1 cellular context compared by ENCODE assay signal in the genomic region with DNA sequence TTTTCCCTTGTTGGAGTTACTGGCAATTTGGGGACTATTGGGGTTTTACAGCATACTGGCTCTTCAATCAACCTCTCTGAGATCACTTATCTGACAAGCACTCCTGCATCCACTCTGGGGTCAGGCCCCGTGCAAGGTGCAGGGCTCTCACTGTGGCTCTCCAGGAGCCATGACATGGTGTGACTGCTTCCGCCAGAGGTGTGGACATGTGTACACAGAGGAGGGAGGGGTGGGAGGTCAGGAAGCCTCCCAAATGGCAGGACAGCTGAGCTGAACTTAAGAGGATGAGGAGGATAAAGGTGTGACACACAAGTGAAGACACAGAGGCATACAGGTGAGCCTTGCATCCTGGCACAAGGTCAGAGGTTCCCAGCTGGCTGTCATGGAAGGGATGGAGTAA.
TF ChIP-seq lines count a peak whose summit lies in the region.

No MANE protein-coding gene starts in this region.

TF ChIP-seq in GM23338, 12 proteins besides CTCF, POLR2A, EP300 and RAD21 (continued from another document):
- TF ChIP-seq, protein P1, sequence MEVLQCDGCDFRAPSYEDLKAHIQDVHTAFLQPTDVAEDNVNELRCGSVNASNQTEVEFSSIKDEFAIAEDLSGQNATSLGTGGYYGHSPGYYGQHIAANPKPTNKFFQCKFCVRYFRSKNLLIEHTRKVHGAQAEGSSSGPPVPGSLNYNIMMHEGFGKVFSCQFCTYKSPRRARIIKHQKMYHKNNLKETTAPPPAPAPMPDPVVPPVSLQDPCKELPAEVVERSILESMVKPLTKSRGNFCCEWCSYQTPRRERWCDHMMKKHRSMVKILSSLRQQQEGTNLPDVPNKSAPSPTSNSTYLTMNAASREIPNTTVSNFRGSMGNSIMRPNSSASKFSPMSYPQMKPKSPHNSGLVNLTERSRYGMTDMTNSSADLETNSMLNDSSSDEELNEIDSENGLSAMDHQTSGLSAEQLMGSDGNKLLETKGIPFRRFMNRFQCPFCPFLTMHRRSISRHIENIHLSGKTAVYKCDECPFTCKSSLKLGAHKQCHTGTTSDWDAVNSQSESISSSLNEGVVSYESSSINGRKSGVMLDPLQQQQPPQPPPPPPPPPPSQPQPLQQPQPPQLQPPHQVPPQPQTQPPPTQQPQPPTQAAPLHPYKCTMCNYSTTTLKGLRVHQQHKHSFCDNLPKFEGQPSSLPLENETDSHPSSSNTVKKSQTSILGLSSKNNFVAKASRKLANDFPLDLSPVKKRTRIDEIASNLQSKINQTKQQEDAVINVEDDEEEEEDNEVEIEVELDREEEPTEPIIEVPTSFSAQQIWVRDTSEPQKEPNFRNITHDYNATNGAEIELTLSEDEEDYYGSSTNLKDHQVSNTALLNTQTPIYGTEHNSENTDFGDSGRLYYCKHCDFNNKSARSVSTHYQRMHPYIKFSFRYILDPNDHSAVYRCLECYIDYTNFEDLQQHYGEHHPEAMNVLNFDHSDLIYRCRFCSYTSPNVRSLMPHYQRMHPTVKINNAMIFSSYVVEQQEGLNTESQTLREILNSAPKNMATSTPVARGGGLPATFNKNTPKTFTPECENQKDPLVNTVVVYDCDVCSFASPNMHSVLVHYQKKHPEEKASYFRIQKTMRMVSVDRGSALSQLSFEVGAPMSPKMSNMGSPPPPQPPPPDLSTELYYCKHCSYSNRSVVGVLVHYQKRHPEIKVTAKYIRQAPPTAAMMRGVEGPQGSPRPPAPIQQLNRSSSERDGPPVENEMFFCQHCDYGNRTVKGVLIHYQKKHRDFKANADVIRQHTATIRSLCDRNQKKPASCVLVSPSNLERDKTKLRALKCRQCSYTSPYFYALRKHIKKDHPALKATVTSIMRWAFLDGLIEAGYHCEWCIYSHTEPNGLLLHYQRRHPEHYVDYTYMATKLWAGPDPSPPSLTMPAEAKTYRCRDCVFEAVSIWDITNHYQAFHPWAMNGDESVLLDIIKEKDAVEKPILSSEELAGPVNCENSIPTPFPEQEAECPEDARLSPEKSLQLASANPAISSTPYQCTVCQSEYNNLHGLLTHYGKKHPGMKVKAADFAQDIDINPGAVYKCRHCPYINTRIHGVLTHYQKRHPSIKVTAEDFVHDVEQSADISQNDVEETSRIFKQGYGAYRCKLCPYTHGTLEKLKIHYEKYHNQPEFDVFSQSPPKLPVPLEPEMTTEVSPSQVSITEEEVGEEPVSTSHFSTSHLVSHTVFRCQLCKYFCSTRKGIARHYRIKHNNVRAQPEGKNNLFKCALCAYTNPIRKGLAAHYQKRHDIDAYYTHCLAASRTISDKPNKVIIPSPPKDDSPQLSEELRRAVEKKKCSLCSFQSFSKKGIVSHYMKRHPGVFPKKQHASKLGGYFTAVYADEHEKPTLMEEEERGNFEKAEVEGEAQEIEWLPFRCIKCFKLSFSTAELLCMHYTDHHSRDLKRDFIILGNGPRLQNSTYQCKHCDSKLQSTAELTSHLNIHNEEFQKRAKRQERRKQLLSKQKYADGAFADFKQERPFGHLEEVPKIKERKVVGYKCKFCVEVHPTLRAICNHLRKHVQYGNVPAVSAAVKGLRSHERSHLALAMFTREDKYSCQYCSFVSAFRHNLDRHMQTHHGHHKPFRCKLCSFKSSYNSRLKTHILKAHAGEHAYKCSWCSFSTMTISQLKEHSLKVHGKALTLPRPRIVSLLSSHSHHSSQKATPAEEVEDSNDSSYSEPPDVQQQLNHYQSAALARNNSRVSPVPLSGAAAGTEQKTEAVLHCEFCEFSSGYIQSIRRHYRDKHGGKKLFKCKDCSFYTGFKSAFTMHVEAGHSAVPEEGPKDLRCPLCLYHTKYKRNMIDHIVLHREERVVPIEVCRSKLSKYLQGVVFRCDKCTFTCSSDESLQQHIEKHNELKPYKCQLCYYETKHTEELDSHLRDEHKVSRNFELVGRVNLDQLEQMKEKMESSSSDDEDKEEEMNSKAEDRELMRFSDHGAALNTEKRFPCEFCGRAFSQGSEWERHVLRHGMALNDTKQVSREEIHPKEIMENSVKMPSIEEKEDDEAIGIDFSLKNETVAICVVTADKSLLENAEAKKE (CRISPR knock-in tag; IDR thresholded peaks at IDR 0.05) = no peak
- TF ChIP-seq, protein P2, sequence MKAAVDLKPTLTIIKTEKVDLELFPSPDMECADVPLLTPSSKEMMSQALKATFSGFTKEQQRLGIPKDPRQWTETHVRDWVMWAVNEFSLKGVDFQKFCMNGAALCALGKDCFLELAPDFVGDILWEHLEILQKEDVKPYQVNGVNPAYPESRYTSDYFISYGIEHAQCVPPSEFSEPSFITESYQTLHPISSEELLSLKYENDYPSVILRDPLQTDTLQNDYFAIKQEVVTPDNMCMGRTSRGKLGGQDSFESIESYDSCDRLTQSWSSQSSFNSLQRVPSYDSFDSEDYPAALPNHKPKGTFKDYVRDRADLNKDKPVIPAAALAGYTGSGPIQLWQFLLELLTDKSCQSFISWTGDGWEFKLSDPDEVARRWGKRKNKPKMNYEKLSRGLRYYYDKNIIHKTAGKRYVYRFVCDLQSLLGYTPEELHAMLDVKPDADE (IDR thresholded peaks at IDR 0.05) = no peak
- TF ChIP-seq, protein P3, sequence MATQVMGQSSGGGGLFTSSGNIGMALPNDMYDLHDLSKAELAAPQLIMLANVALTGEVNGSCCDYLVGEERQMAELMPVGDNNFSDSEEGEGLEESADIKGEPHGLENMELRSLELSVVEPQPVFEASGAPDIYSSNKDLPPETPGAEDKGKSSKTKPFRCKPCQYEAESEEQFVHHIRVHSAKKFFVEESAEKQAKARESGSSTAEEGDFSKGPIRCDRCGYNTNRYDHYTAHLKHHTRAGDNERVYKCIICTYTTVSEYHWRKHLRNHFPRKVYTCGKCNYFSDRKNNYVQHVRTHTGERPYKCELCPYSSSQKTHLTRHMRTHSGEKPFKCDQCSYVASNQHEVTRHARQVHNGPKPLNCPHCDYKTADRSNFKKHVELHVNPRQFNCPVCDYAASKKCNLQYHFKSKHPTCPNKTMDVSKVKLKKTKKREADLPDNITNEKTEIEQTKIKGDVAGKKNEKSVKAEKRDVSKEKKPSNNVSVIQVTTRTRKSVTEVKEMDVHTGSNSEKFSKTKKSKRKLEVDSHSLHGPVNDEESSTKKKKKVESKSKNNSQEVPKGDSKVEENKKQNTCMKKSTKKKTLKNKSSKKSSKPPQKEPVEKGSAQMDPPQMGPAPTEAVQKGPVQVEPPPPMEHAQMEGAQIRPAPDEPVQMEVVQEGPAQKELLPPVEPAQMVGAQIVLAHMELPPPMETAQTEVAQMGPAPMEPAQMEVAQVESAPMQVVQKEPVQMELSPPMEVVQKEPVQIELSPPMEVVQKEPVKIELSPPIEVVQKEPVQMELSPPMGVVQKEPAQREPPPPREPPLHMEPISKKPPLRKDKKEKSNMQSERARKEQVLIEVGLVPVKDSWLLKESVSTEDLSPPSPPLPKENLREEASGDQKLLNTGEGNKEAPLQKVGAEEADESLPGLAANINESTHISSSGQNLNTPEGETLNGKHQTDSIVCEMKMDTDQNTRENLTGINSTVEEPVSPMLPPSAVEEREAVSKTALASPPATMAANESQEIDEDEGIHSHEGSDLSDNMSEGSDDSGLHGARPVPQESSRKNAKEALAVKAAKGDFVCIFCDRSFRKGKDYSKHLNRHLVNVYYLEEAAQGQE (IDR thresholded peaks at IDR 0.05; ENCODE audit: unreplicated experiment) = no peak
- no peak for TF ChIP-seq ZNF114 (CRISPR knock-in tag; IDR thresholded peaks at IDR 0.05)
- no peak for TF ChIP-seq EZH2phosphoT487 (IDR thresholded peaks at IDR 0.05; ENCODE audit: unreplicated experiment)
- no peak for TF ChIP-seq POLR2AphosphoS5 (IDR thresholded peaks at IDR 0.05; ENCODE audit: low read depth)
- no peak for TF ChIP-seq NANOG (IDR thresholded peaks at IDR 0.05; ENCODE audit: borderline replicate concordance)
- TF ChIP-seq STAT1 (IDR thresholded peaks at IDR 0.05; ENCODE audit: unreplicated experiment) = no peak
- no peak for TF ChIP-seq EZH2 (IDR thresholded peaks at IDR 0.05; ENCODE audit: low read depth, unreplicated experiment)
